ENCODE assay signal across 5 cellular contexts in genomic region chr6:45460166-45460565, GRCh38.
"Had no signal": no experiment of that assay in that cellular context is flagged by ENCODE, and none has a peak within 500 bp of the region (broad histone marks: within the 10 kb centered on the region; RNA-seq: fewer than 3 reads in every experiment).

No MANE protein-coding gene starts in this region.

- DNase-seq: GM23248, GOT3, H9, HCEC 1CT, KG1 had no signal

- H2AFZ ChIP-seq: GM23248 had no signal

- H3K4me3 ChIP-seq: GM23248 had no signal

- H3K27ac ChIP-seq: GM23248 had no signal

- H3K9ac ChIP-seq: GM23248 had no signal
